Comparison of ENCODE assay signal across 16 cellular contexts in the genomic region with DNA sequence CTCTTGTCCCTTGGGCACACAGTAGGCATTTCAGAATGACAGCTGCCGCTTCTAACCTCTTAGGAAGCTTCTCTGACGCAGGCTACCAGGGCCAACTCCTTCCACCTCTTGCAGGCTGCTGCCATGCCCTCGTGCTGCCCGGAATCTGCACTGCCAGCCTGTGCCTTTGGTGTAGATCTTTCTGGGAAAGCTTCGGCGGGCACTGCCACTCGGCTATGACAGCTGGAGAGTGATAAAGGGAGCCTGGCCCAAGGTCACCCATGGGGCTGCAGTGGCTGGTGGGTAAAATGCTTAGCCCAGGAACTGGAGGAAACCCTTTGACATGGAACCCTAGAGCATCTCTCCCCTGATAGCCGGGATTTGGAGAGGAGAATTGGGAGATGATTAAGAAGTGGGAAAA.
DNase-seq lines count a peak whose midpoint lies in the region; ATAC-seq and TF ChIP-seq lines count a peak whose summit lies in the region.
"Had no signal": no experiment of that assay in that cellular context is flagged by ENCODE, and none has a peak within 500 bp of the region (broad histone marks: within the 10 kb centered on the region; RNA-seq: fewer than 3 reads in every experiment).

No MANE protein-coding gene starts in this region.

- no peaks in the 10 kb centered on the region for H3K79me1 ChIP-seq in neuronal stem cell (ENCODE audit: low read depth, low read length)

- H3K27ac ChIP-seq in heart left ventricle (no peak overlapping the region), left ventricle myocardium inferior (replicated peaks) (no peak overlapping the region), neuronal stem cell (replicated peaks; ENCODE audit: low read length) (no peak overlapping the region)
- H3K27ac ChIP-seq: GM23248 had no signal

- H2BK15ac ChIP-seq in neuronal stem cell (ENCODE audit: low read length): no peak overlapping the region

- H3K4me1 ChIP-seq in heart left ventricle: no peaks in the 10 kb centered on the region
- H3K4me1 ChIP-seq in left ventricle myocardium inferior: no peaks in the 10 kb centered on the region
- no peaks in the 10 kb centered on the region for H3K4me1 ChIP-seq in neuronal stem cell (ENCODE audit: control insufficient read depth in 2 of 2, insufficient read depth in 1 of 2, low read depth in 1 of 2, low read length in 2 of 2)

- peaks cover 17% of the 10 kb centered on the region for H3K4me1 Mint-ChIP-seq in HFFc6 (ENCODE audit: low read depth)

- no peaks in the 10 kb centered on the region for H3K27me3 ChIP-seq in heart left ventricle
- H3K27me3 ChIP-seq in left ventricle myocardium inferior (ENCODE audit: low read depth): no peaks in the 10 kb centered on the region
- H3K27me3 ChIP-seq in neuronal stem cell (ENCODE audit: control insufficient read depth in 3 of 3, insufficient read depth in 3 of 3, low read depth in 1 of 3, low read length in 3 of 3): no peaks in the 10 kb centered on the region

- no peak overlapping the region; the same call in 1 of the 2 replicates for H3K27ac Mint-ChIP-seq in HFFc6

- no peak overlapping the region for H2BK5ac ChIP-seq in neuronal stem cell (ENCODE audit: low read length)

- H3K18ac ChIP-seq in neuronal stem cell (ENCODE audit: low read length): no peak overlapping the region

- peak; percentile 57 for DNase-seq in Right ventricle myocardium superior
- peak in 2 of 5 donors; percentile 35 to 40 for DNase-seq in heart left ventricle
- peak; percentile 23 for DNase-seq in left ventricle myocardium inferior
- DNase-seq in HFFc6: no peak
- no peak for DNase-seq in neuronal stem cell (ENCODE audit: low spot score)
- DNase-seq: C1 segment of cervical spinal cord; Calu3; CD4-positive, alpha-beta memory T cell; COR-L47; DMS53; DMS79 treated with DMSO at 0.1 percent for 48 hours; GF-D8; GM23248; H7; HCEC 1CT had no signal

- ATAC-seq in Right ventricle myocardium superior (ENCODE audit: poor library complexity): peak; percentile 80
- peak in 3 of 4 donors; percentile 58 to 75 (median 68) for ATAC-seq in heart left ventricle
- no peak for ATAC-seq in HG03280 (IDR thresholded peaks at IDR 0.05; ENCODE audit: unreplicated experiment)

- H3K36me3 Mint-ChIP-seq in HFFc6 (ENCODE audit: low read depth): no peaks in the 10 kb centered on the region; the same call in 1 of the 2 replicates

- peaks cover 5% of the 10 kb centered on the region for H3K27me3 Mint-ChIP-seq in HFFc6 (ENCODE audit: insufficient read depth)
- H3K27me3 Mint-ChIP-seq: CD4-positive, alpha-beta memory T cell had no signal

- no peak overlapping the region for H3K4me3 ChIP-seq in heart left ventricle
- no peak overlapping the region for H3K4me3 ChIP-seq in left ventricle myocardium inferior
- no peak overlapping the region for H3K4me3 ChIP-seq in neuronal stem cell (ENCODE audit: low read length in 2 of 2)
- H3K4me3 ChIP-seq: GM23248 had no signal

- no peak overlapping the region for H3K4me3 Mint-ChIP-seq in HFFc6

- no peak overlapping the region for H2BK12ac ChIP-seq in neuronal stem cell (ENCODE audit: low read length)

- no peak overlapping the region for H2BK120ac ChIP-seq in neuronal stem cell (ENCODE audit: low read depth, low read length)

- H3K4me2 ChIP-seq in neuronal stem cell (ENCODE audit: insufficient read depth, low read length, poor library complexity, severe bottlenecking): no peak overlapping the region

- 41 to 69% (median 65%) methylated on average over 8 of the region's 8 CpGs for WGBS in heart left ventricle, 4 donors
- WGBS in neuronal stem cell (ENCODE audit: extremely low coverage in 2 of 2, insufficient read length in 2 of 2, insufficient replicate concordance in 1 of 2), 2 donors: no CpG with 5 or more reads among the region's 8 CpGs

- no peak for TF ChIP-seq CTCF in heart left ventricle (IDR thresholded peaks at IDR 0.05)
- no peak for TF ChIP-seq CTCF in left ventricle myocardium inferior (IDR thresholded peaks at IDR 0.05; ENCODE audit: borderline replicate concordance)
- TF ChIP-seq CTCF in HFFc6 (IDR thresholded peaks at IDR 0.05): no peak

- H3K14ac ChIP-seq in neuronal stem cell (ENCODE audit: low read length): no peak overlapping the region

- no peak overlapping the region for H4K8ac ChIP-seq in neuronal stem cell (ENCODE audit: low read depth, low read length)

- TF ChIP-seq POLR2A in heart left ventricle (IDR thresholded peaks at IDR 0.05): no peak

- H4K91ac ChIP-seq in neuronal stem cell (ENCODE audit: low read depth, low read length, poor library complexity): no peak overlapping the region

- no peaks in the 10 kb centered on the region for H3K9me3 Mint-ChIP-seq in HFFc6
- H3K9me3 Mint-ChIP-seq: CD4-positive, alpha-beta memory T cell had no signal

- H3K23ac ChIP-seq in neuronal stem cell (ENCODE audit: low read depth, low read length, poor library complexity): no peak overlapping the region

- H3K9ac ChIP-seq in neuronal stem cell (ENCODE audit: low read depth, low read length, poor library complexity): no peak overlapping the region
- H3K9ac ChIP-seq: GM23248 had no signal

- intact Hi-C loops in Right ventricle myocardium superior (cut with DNase I): no loop called here
- intact Hi-C loops in heart left ventricle (cut with DNase I): no loop called here
- intact Hi-C loops in left ventricle myocardium inferior (cut with micrococcal nuclease): no loop called here

- H2AK5ac ChIP-seq in neuronal stem cell (ENCODE audit: low read depth, low read length): no peak overlapping the region

- no peak overlapping the region for H3K4ac ChIP-seq in neuronal stem cell (ENCODE audit: low read length)

- H2AFZ ChIP-seq in neuronal stem cell (ENCODE audit: low read length): no peak overlapping the region
- H2AFZ ChIP-seq: GM23248 had no signal

- no peaks in the 10 kb centered on the region for H3K9me3 ChIP-seq in heart left ventricle
- H3K9me3 ChIP-seq in left ventricle myocardium inferior (replicated peaks): no peaks in the 10 kb centered on the region
- no peaks in the 10 kb centered on the region for H3K9me3 ChIP-seq in neuronal stem cell (replicated peaks in 1 of 2; ENCODE audit: control insufficient read depth in 2 of 2, insufficient read depth in 1 of 2, low read depth in 1 of 2, low read length in 2 of 2)

- H3K36me3 ChIP-seq in heart left ventricle (peaks cover 0 to 8% (median 0%) of the 10 kb centered on the region in 9 donors), left ventricle myocardium inferior (no peaks in the 10 kb centered on the region), neuronal stem cell (replicated peaks in 1 of 2; ENCODE audit: control insufficient read depth in 2 of 2, insufficient read depth in 2 of 2, low read length in 2 of 2) (no peaks in the 10 kb centered on the region)

Comparison
In these comparisons a context has a peak if more than half of its experiments do, and no peak if none do; other contexts are left out.
1. DNase-seq: peak in Right ventricle myocardium superior (single experiment) and left ventricle myocardium inferior (single experiment); none in HFFc6 (single experiment) and neuronal stem cell (single experiment).